Comparison of ENCODE assay signal across 2 cellular contexts in the genomic region with DNA sequence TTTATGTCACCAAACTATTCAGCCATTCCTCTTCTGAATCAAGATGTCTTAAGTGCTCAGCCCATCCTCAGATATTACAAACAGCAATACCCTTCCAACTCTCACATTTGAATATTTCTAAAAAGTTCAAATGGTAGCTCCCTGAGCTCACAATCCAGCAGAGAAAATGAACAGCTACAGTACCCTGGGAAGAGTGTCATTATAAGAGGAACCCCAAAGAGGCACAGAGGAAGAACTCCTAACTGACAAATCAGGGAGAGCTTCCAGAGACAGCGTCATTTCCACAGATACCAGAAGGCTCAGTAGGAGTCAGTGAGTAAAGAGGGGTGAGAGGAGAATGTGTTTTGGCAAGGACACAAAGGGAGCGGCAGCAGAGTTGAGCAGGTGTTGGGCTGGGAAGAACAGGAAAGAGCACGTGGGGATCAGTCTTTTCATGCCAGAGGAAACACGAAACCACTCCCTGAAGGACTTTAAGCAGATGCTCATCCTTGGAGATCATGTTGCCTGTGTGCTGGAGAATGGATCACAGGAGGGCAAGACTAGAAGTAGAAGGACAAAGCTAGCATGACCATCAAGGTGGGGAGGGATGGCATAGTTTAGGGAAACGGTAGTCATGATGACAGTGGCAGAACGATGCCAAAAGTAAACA.
A peak's percentile ranks its signal among the peaks of the same experiment; 100 is the strongest.
TF ChIP-seq lines count a peak whose summit lies in the region.

No MANE protein-coding gene starts in this region.

TF ChIP-seq in A549, 52 proteins besides CTCF, POLR2A, EP300 and RAD21:
- TF ChIP-seq USF2 (IDR thresholded peaks at IDR 0.05) (no peak), HDAC2 (IDR thresholded peaks at IDR 0.05) (no peak), ESRRA (IDR thresholded peaks at IDR 0.05; ENCODE audit: borderline replicate concordance, low read length) (no peak), HOXB13 (CRISPR knock-in tag; IDR thresholded peaks at IDR 0.05; ENCODE audit: low read depth) (no peak), PHF8 (IDR thresholded peaks at IDR 0.05; ENCODE audit: borderline replicate concordance, low read depth) (no peak), HOXB5 (CRISPR knock-in tag; IDR thresholded peaks at IDR 0.05) (no peak), RNF2 (IDR thresholded peaks at IDR 0.05; ENCODE audit: borderline replicate concordance, low read depth) (no peak), RCOR1 (IDR thresholded peaks at IDR 0.05; ENCODE audit: low read depth, low read length) (no peak), MYC (IDR thresholded peaks at IDR 0.05; ENCODE audit: borderline replicate concordance, low read length) (no peak), FOSL2 (IDR thresholded peaks at IDR 0.05) (no peak), FOSL2 (CRISPR knock-in tag; IDR thresholded peaks at IDR 0.05) (no peak), ZFP36 (IDR thresholded peaks at IDR 0.05; ENCODE audit: borderline replicate concordance, partially characterized antibody) (no peak), CHD2 (IDR thresholded peaks at IDR 0.05; ENCODE audit: low read length, partially characterized antibody) (no peak)
- TF ChIP-seq, protein P1, sequence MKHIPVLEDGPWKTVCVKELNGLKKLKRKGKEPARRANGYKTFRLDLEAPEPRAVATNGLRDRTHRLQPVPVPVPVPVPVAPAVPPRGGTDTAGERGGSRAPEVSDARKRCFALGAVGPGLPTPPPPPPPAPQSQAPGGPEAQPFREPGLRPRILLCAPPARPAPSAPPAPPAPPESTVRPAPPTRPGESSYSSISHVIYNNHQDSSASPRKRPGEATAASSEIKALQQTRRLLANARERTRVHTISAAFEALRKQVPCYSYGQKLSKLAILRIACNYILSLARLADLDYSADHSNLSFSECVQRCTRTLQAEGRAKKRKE (CRISPR knock-in tag; IDR thresholded peaks at IDR 0.05; ENCODE audit: low read depth): no peak
- TF ChIP-seq, protein P2, sequence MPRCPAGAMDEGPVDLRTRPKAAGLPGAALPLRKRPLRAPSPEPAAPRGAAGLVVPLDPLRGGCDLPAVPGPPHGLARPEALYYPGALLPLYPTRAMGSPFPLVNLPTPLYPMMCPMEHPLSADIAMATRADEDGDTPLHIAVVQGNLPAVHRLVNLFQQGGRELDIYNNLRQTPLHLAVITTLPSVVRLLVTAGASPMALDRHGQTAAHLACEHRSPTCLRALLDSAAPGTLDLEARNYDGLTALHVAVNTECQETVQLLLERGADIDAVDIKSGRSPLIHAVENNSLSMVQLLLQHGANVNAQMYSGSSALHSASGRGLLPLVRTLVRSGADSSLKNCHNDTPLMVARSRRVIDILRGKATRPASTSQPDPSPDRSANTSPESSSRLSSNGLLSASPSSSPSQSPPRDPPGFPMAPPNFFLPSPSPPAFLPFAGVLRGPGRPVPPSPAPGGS (IDR thresholded peaks at IDR 0.05): no peak

TF ChIP-seq in IMR-90, 13 proteins besides CTCF, POLR2A, EP300 and RAD21:
- TF ChIP-seq MXI1 (IDR thresholded peaks at IDR 0.05; ENCODE audit: borderline replicate concordance, low read depth, low read length) (0 out of 2 replicates have a peak, but pooled peaks have one; percentile 24), SMC3 (IDR thresholded peaks at IDR 0.05; ENCODE audit: low read depth, low read length) (no peak), CHD1 (IDR thresholded peaks at IDR 0.05; ENCODE audit: low read depth, low read length) (no peak), BHLHE40 (IDR thresholded peaks at IDR 0.05; ENCODE audit: low read depth, low read length) (peak; percentile 34; the same call in 1 of the 2 replicates)
TF ChIP-seq in IMR-90: peak in this region for 2.
